18 cellular contexts compared by ENCODE assay signal in the genomic region with DNA sequence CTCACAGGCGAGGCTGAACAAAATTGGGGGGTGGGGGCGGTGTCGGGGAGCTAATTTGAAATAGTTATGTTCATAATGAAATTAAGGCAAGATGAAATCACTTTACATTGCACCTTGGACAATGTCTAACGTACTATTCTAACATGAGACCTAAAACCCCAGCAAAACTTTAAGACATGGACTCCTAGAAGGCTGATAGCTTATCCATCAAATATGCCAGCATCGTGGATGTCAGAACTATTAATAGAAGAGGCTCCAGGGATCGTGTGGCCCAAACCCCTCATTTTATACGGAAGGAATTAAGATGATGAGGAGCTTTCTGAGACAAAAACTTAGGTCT.
DNase-seq lines count a peak whose midpoint lies in the region; ATAC-seq and TF ChIP-seq lines count a peak whose summit lies in the region.
"Had no signal": no experiment of that assay in that cellular context is flagged by ENCODE, and none has a peak within 500 bp of the region (broad histone marks: within the 10 kb centered on the region; RNA-seq: fewer than 3 reads in every experiment).

No MANE protein-coding gene starts in this region.

- H3K36me3 ChIP-seq in Caco-2 (ENCODE audit: control insufficient read depth, insufficient read depth, low read length) (0 out of 2 replicates have a peak, but pooled peaks cover 2% of the 10 kb centered on the region), Panc1 (ENCODE audit: control insufficient read depth, insufficient read depth, low read length) (peaks cover 7% of the 10 kb centered on the region; the same call in 1 of the 2 replicates), hepatocyte (replicated peaks; ENCODE audit: insufficient read depth, low read depth) (no peaks in the 10 kb centered on the region)

- H3K4me1 ChIP-seq in Caco-2 (peaks cover 65% of the 10 kb centered on the region), Panc1 (ENCODE audit: control insufficient read depth, insufficient read depth, low read length) (peaks cover 58% of the 10 kb centered on the region), hepatocyte (ENCODE audit: insufficient read depth) (peaks cover 41% of the 10 kb centered on the region)

- in situ Hi-C loops in Panc1 (cut with HindIII; ENCODE audit: low pct_unique_long_range_greater_than_20kb, low sequenced_read_pairs) = loop anchor here (25.0 kb wide), 1 partner anchor 263 kb away; no protein-coding TSS in a partner anchor

- no peaks in the 10 kb centered on the region for H3K9me3 Mint-ChIP-seq in Caco-2 (ENCODE audit: unreplicated experiment)
- H3K9me3 Mint-ChIP-seq in activated T-helper 2 cell treated with anti-CD3 and anti-CD28 coated beads, Interferon-gamma antibody, Interleukin-2, Interleukin-4, amounts not matched to agents 10 μg/mL and 5 μg/mL and 100 μg/mL, durations not matched to agents 14 hours and 24 hours and 36 hours = no peaks in the 10 kb centered on the region
- peaks cover 4% of the 10 kb centered on the region for H3K9me3 Mint-ChIP-seq in mesothelial cell of epicardium

- intact Hi-C loops in Caco-2 (cut with micrococcal nuclease; ENCODE audit: unreplicated experiment) = loop anchor here (5.0 kb wide), 1 partner anchor 113 kb away; no protein-coding TSS in a partner anchor
- intact Hi-C loops in Panc1 (cut with micrococcal nuclease; ENCODE audit: unreplicated experiment) = no loop called here
- intact Hi-C loops in activated T-helper 2 cell treated with anti-CD3 and anti-CD28 coated beads, Interferon-gamma antibody, Interleukin-2, Interleukin-4, amounts not matched to agents 10 μg/mL and 5 μg/mL and 100 μg/mL, durations not matched to agents 14 hours and 24 hours and 36 hours (cut with micrococcal nuclease) = no loop called here

- DNase-seq in Caco-2 (no peak), Panc1 (ENCODE audit: low read depth, low spot score) (no peak), hepatocyte (ENCODE audit: low spot score) (no peak), mesothelial cell of epicardium (ENCODE audit: low spot score in 2 of 2, unreplicated experiment in 2 of 2) (no peak), HCEC 1CT (no peak)
- DNase-seq in activated T-helper 2 cell treated with anti-CD3 and anti-CD28 coated beads, Interferon-gamma antibody, Interleukin-2, Interleukin-4, amounts not matched to agents 10 μg/mL and 5 μg/mL and 100 μg/mL, durations not matched to agents 14 hours and 24 hours and 36 hours (ENCODE audit: low spot score) = no peak
- DNase-seq: AML-193; CD4-positive, alpha-beta memory T cell; DMS 273 treated with DMSO at 0.1 percent for 48 hours; DND-41; EL; GOT3; H7 had no signal

- no peak for TF ChIP-seq CTCF in 22Rv1 (IDR thresholded peaks at IDR 0.05)
- no peak for TF ChIP-seq CTCF in Caco-2 (IDR thresholded peaks at IDR 0.05; ENCODE audit: insufficient read depth in 1 of 2, low read depth in 1 of 2, low read length in 1 of 2, severe bottlenecking in 1 of 2, unreplicated experiment in 1 of 2)
- no peak for TF ChIP-seq CTCF in Panc1 (IDR thresholded peaks at IDR 0.05)
- no peak for TF ChIP-seq CTCF in hepatocyte (IDR thresholded peaks at IDR 0.05; ENCODE audit: poor library complexity)
- no peak for TF ChIP-seq CTCF in mesothelial cell of epicardium (IDR thresholded peaks at IDR 0.05; ENCODE audit: unreplicated experiment)

- H3K9me3 ChIP-seq in Caco-2 = no peaks in the 10 kb centered on the region
- no peaks in the 10 kb centered on the region for H3K9me3 ChIP-seq in Panc1 (ENCODE audit: control insufficient read depth, insufficient read depth, low read depth, low read length)
- no peaks in the 10 kb centered on the region for H3K9me3 ChIP-seq in hepatocyte (ENCODE audit: low read depth)

- H3K4me1 Mint-ChIP-seq in Caco-2 (ENCODE audit: low read depth, unreplicated experiment) (peaks cover 42% of the 10 kb centered on the region), mesothelial cell of epicardium (peaks cover 10% of the 10 kb centered on the region)
- no peaks in the 10 kb centered on the region for H3K4me1 Mint-ChIP-seq in activated T-helper 2 cell treated with anti-CD3 and anti-CD28 coated beads, Interferon-gamma antibody, Interleukin-2, Interleukin-4, amounts not matched to agents 10 μg/mL and 5 μg/mL and 100 μg/mL, durations not matched to agents 14 hours and 24 hours and 36 hours (ENCODE audit: low read depth)
- H3K4me1 Mint-ChIP-seq: CD14-positive monocyte; CD4-positive, alpha-beta memory T cell had no signal

- CTCF ChIA-PET in Caco-2 (lab: Charles Lee) (interaction anchor here (1.2 to 1.3 kb wide), 2 partner anchors 65 to 156 kb away, joined by 6 read pairs; no protein-coding TSS in a partner anchor), Panc1 (lab: Charles Lee) (interaction anchor here (0.6 kb wide), 1 partner anchor 34 kb away, joined by 3 read pairs; no protein-coding TSS in a partner anchor)

- ATAC-seq in Panc1 (no peak), HG03342 (IDR thresholded peaks at IDR 0.05; ENCODE audit: unreplicated experiment) (no peak)
- ATAC-seq: K562 had no signal

- BruUV-seq in Caco-2 (replicated peaks; lab: Mats Ljungman, UMichigan) = no TSS peak
- no TSS peak for BruUV-seq in Panc1 (replicated peaks; lab: Mats Ljungman, UMichigan)

- no peaks in the 10 kb centered on the region for H3K79me2 ChIP-seq in hepatocyte

- H3K4me3 Mint-ChIP-seq in Caco-2 (ENCODE audit: unreplicated experiment) = peak overlapping the region; percentile 36
- no peak overlapping the region for H3K4me3 Mint-ChIP-seq in activated T-helper 2 cell treated with anti-CD3 and anti-CD28 coated beads, Interferon-gamma antibody, Interleukin-2, Interleukin-4, amounts not matched to agents 10 μg/mL and 5 μg/mL and 100 μg/mL, durations not matched to agents 14 hours and 24 hours and 36 hours (ENCODE audit: low read depth)
- H3K4me3 Mint-ChIP-seq in mesothelial cell of epicardium = no peak overlapping the region
- H3K4me3 Mint-ChIP-seq: CD14-positive monocyte; CD4-positive, alpha-beta memory T cell had no signal

- no peaks in the 10 kb centered on the region for H4K20me1 ChIP-seq in hepatocyte (ENCODE audit: insufficient read depth, poor library complexity, severe bottlenecking)

- H2AFZ ChIP-seq in hepatocyte = no peak overlapping the region

- POLR2A ChIA-PET in Caco-2 (lab: Charles Lee) = no interaction called here
- POLR2A ChIA-PET in Panc1 (lab: Charles Lee) = no interaction called here

- H3K4me2 ChIP-seq in hepatocyte = no peak overlapping the region

- peak overlapping the region; percentile 58 for H3K27ac ChIP-seq in 22Rv1
- H3K27ac ChIP-seq in Panc1 (ENCODE audit: low read length) = peak overlapping the region; percentile 75
- peak overlapping the region; percentile 90 for H3K27ac ChIP-seq in hepatocyte

- peak overlapping the region; percentile 21 for H3K27ac Mint-ChIP-seq in Caco-2 (ENCODE audit: unreplicated experiment)
- H3K27ac Mint-ChIP-seq in activated T-helper 2 cell treated with anti-CD3 and anti-CD28 coated beads, Interferon-gamma antibody, Interleukin-2, Interleukin-4, amounts not matched to agents 10 μg/mL and 5 μg/mL and 100 μg/mL, durations not matched to agents 14 hours and 24 hours and 36 hours = no peak overlapping the region
- no peak overlapping the region for H3K27ac Mint-ChIP-seq in mesothelial cell of epicardium
- H3K27ac Mint-ChIP-seq: CD14-positive monocyte; CD4-positive, alpha-beta memory T cell had no signal

- no peaks in the 10 kb centered on the region for H3K27me3 Mint-ChIP-seq in Caco-2 (ENCODE audit: insufficient read depth, unreplicated experiment)
- no peaks in the 10 kb centered on the region for H3K27me3 Mint-ChIP-seq in activated T-helper 2 cell treated with anti-CD3 and anti-CD28 coated beads, Interferon-gamma antibody, Interleukin-2, Interleukin-4, amounts not matched to agents 10 μg/mL and 5 μg/mL and 100 μg/mL, durations not matched to agents 14 hours and 24 hours and 36 hours (ENCODE audit: low read depth)
- no peaks in the 10 kb centered on the region for H3K27me3 Mint-ChIP-seq in mesothelial cell of epicardium (ENCODE audit: low read depth)

- H3K36me3 Mint-ChIP-seq in Caco-2 (ENCODE audit: insufficient read depth, unreplicated experiment) (peaks cover 28% of the 10 kb centered on the region), mesothelial cell of epicardium (peaks cover 15% of the 10 kb centered on the region)
- no peaks in the 10 kb centered on the region for H3K36me3 Mint-ChIP-seq in activated T-helper 2 cell treated with anti-CD3 and anti-CD28 coated beads, Interferon-gamma antibody, Interleukin-2, Interleukin-4, amounts not matched to agents 10 μg/mL and 5 μg/mL and 100 μg/mL, durations not matched to agents 14 hours and 24 hours and 36 hours (ENCODE audit: low read depth)
- H3K36me3 Mint-ChIP-seq: CD14-positive monocyte; CD4-positive, alpha-beta memory T cell had no signal

- H3K4me3 ChIP-seq in Caco-2 (ENCODE audit: low read depth, low read length) = no peak overlapping the region
- H3K4me3 ChIP-seq in Panc1 (ENCODE audit: low read depth in 2 of 2, low read length in 2 of 2) = no peak overlapping the region
- H3K4me3 ChIP-seq in hepatocyte = no peak overlapping the region
- H3K4me3 ChIP-seq: GM12878, K562 had no signal

- H3K9me2 ChIP-seq in hepatocyte (replicated peaks; ENCODE audit: insufficient read depth) = no peaks in the 10 kb centered on the region

- 74% methylated on average over 7 of the region's 7 CpGs for WGBS in hepatocyte (ENCODE audit: low lambda C conversion rate, missing lambda C conversion rate)

- H3K27me3 ChIP-seq in Caco-2 (replicated peaks; ENCODE audit: control insufficient read depth, insufficient read depth, low read length) = no peaks in the 10 kb centered on the region
- H3K27me3 ChIP-seq in Panc1 (ENCODE audit: control insufficient read depth, insufficient read depth, low read length) = no peaks in the 10 kb centered on the region
- no peaks in the 10 kb centered on the region for H3K27me3 ChIP-seq in hepatocyte
